ENCODE assay signal across 30 cellular contexts in the genomic region with DNA sequence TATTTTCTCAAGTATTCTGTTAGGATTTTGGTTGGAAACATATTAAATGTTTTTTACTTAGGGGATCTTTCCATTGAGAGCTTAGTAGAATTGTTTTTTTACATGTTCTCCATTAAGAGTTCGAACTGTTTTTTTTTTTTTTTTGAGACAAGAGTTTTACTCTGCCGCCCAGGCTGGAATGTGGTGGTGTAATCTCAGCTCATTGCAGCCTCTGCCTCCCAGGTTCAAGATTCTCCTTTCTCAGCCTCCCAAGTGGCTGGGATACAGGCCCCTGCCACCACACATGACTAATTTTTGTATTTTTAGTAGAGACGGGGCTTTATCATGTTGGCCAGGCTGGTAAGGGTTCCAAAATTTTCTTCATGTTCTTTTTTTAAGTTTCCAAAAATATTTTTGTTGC.
"Had no signal": no experiment of that assay in that cellular context is flagged by ENCODE, and none has a peak within 500 bp of the region (broad histone marks: within the 10 kb centered on the region; RNA-seq: fewer than 3 reads in every experiment).

No MANE protein-coding gene starts in this region.

- H3K36me3 ChIP-seq: left lung, neural progenitor cell, ovary, right atrium auricular region, thyroid gland, transverse colon had no signal

- H3K27ac ChIP-seq: left lung, lower lobe of right lung, neural progenitor cell, neutrophil, ovary, right atrium auricular region, skin epidermis, stomach, thyroid gland, transverse colon, upper lobe of right lung had no signal

- FAIRE-seq: urothelium cell line had no signal

- H3K4me1 Mint-ChIP-seq: nephron progenitor cell; neural progenitor cell; stimulated activated naive B cell treated with anti-CD40 and anti-IgM and Interleukin-4, amounts not matched to agents 10 μg/mL and 1 μg/mL and 100 μg/mL, for 72 hours had no signal

- H3K9me3 ChIP-seq: left lung, lower lobe of right lung, neutrophil, ovary, right atrium auricular region, stomach, testis, thyroid gland, transverse colon, upper lobe of right lung had no signal

- H3K36me3 Mint-ChIP-seq: natural killer cell, neural progenitor cell had no signal

- ATAC-seq: left colon; left lung; lower lobe of right lung; natural killer cell; sciatic nerve; stimulated activated naive B cell treated with anti-CD40 and anti-IgM and Interleukin-4, amounts not matched to agents 10 μg/mL and 1 μg/mL and 100 μg/mL, for 72 hours; stimulated activated naive CD8-positive, alpha-beta T cell treated with anti-CD3 and anti-CD28 coated beads, Interleukin-15, Interleukin-2, amounts not matched to agents 100 U/mL and 50 U/mL, for 24 hours; upper lobe of right lung had no signal

- H3K9ac ChIP-seq: neural progenitor cell had no signal

- H3K9me3 Mint-ChIP-seq: naive B cell; natural killer cell; nephron progenitor cell; neural progenitor cell; stimulated activated naive B cell treated with anti-CD40 and anti-IgM and Interleukin-4, amounts not matched to agents 10 μg/mL and 1 μg/mL and 100 μg/mL, for 72 hours had no signal

- H3K27me3 ChIP-seq: left lung, neural progenitor cell, neutrophil, ovary, right atrium auricular region, stomach, testis, thyroid gland, transverse colon, upper lobe of right lung had no signal

- H3K4me3 Mint-ChIP-seq: naive B cell; natural killer cell; nephron progenitor cell; neural progenitor cell; stimulated activated naive B cell treated with anti-CD40 and anti-IgM and Interleukin-4, amounts not matched to agents 10 μg/mL and 1 μg/mL and 100 μg/mL, for 72 hours had no signal

- H3K4me2 ChIP-seq: neural progenitor cell had no signal

- H3K27ac Mint-ChIP-seq: nephron progenitor cell; neural progenitor cell; progenitor cell of endocrine pancreas; stimulated activated naive B cell treated with anti-CD40 and anti-IgM and Interleukin-4, amounts not matched to agents 10 μg/mL and 1 μg/mL and 100 μg/mL, for 72 hours had no signal

- DNase-seq: hippocampal formation; kidney; left colon; left lung; lower lobe of right lung; mammary epithelial cell; mesenchymal stem cell; naive B cell; natural killer cell; nephron progenitor cell; occipital lobe; ovary; stimulated activated CD4-positive, alpha-beta T cell treated with anti-CD3 and anti-CD28 coated beads, Interleukin-12 subunit alpha, Interleukin-12 subunit beta, amount 100 ng/mL, for 4 hours; stimulated activated CD4-positive, alpha-beta T cell treated with anti-CD3 and anti-CD28 coated beads, Interleukin-15, amount 100 ng/mL, for 24 hours; stimulated activated CD4-positive, alpha-beta T cell treated with anti-CD3 and anti-CD28 coated beads, Interleukin-2, amount 100 ng/mL, for 24 hours; stimulated activated CD4-positive, alpha-beta T cell treated with anti-CD3 and anti-CD28 coated beads, Interleukin-4, amount 100 ng/mL, for 1 hour; stimulated activated naive B cell treated with anti-CD40 and anti-IgM and Interleukin-4, amounts not matched to agents 10 μg/mL and 1 μg/mL and 100 μg/mL, for 72 hours; stimulated activated naive CD8-positive, alpha-beta T cell treated with anti-CD3 and anti-CD28 coated beads, Interleukin-15, Interleukin-2, amounts not matched to agents 100 U/mL and 50 U/mL, for 24 hours; stomach; testis; thyroid gland; transverse colon; upper lobe of right lung had no signal

- H3K27me3 Mint-ChIP-seq: naive B cell; progenitor cell of endocrine pancreas; stimulated activated naive B cell treated with anti-CD40 and anti-IgM and Interleukin-4, amounts not matched to agents 10 μg/mL and 1 μg/mL and 100 μg/mL, for 72 hours had no signal

- H2AFZ ChIP-seq: neural progenitor cell had no signal

- H3K4me3 ChIP-seq: left lung, lower lobe of right lung, neural progenitor cell, ovary, right atrium auricular region, skin epidermis, stomach, testis, thyroid gland, transverse colon, upper lobe of right lung had no signal

- H3K4me1 ChIP-seq: left lung, lower lobe of right lung, neural progenitor cell, upper lobe of right lung had no signal
